ENCODE assay signal across 14 cellular contexts in genomic region chr5:150644496-150644895, GRCh38. TPM values are rescaled to one million over a fixed set of nuclear protein-coding genes. Genes with fewer than 3 reads are reported as not detected.
DNase-seq lines count a peak whose midpoint lies in the region; ATAC-seq, FAIRE-seq and TF ChIP-seq lines count a peak whose summit lies in the region.
"Had no signal": no experiment of that assay in that cellular context is flagged by ENCODE, and none has a peak within 500 bp of the region (broad histone marks: within the 10 kb centered on the region; RNA-seq: fewer than 3 reads in every experiment).

No MANE protein-coding gene starts in this region.

- TF ChIP-seq CTCF in pancreas (IDR thresholded peaks at IDR 0.05): no peak

- 22 to 23% methylated on average over 2 of the region's 2 CpGs for WGBS in pancreas, 2 donors

- H3K4me1 ChIP-seq in pancreas: peaks cover 26 to 51% (median 26%) of the 10 kb centered on the region in 3 donors

- no peak for FAIRE-seq in pancreas (lab: Jason Lieb, UNC)
- FAIRE-seq: endometrium, islet of Langerhans, small intestine had no signal

- H3K27me3 ChIP-seq in pancreas: no peaks in the 10 kb centered on the region
- H3K27me3 ChIP-seq: MG63 had no signal

- H3K4me3 ChIP-seq in pancreas: no peak overlapping the region
- H3K4me3 ChIP-seq: MG63 had no signal

- ATAC-seq in Right ventricle myocardium superior (ENCODE audit: poor library complexity) (peak; percentile 24), pancreas (peak in 3 of 4 donors; percentile 15 to 62 (median 57)), HG02852 (IDR thresholded peaks at IDR 0.05; ENCODE audit: unreplicated experiment) (no peak), HG02642 (IDR thresholded peaks at IDR 0.05; ENCODE audit: poor library complexity, unreplicated experiment) (no peak), GM18873 (IDR thresholded peaks at IDR 0.05; ENCODE audit: low FRiP score, unreplicated experiment) (no peak)
- ATAC-seq: stimulated activated effector memory CD8-positive, alpha-beta T cell treated with anti-CD3 and anti-CD28 coated beads, Interleukin-12 subunit alpha, Interleukin-12 subunit beta, amount 100 ng/mL, for 72 hours had no signal

- H3K27ac ChIP-seq in pancreas: peak overlapping the region in 3 of 4 donors; percentile 9 to 86 (median 39)

- intact Hi-C loops in Right ventricle myocardium superior (cut with DNase I): no loop called here
- intact Hi-C loops in pancreas (cut with DNase I): no loop called here

- DNase-seq in COR-L47 (lab: John Stamatoyannopoulos, UW): peak; percentile 10
- peak; percentile 74 for DNase-seq in RPMI8226
- peak; percentile 73 for DNase-seq in Right ventricle myocardium superior
- DNase-seq in pancreas: peak; percentile 68 to 85 (median 74)
- no peak for DNase-seq in NCI-H526 (lab: John Stamatoyannopoulos, UW)
- DNase-seq: activated naive CD4-positive, alpha-beta T cell treated with anti-CD3 and anti-CD28 coated beads for 36 hours; small intestine had no signal

- H3K36me3 ChIP-seq in pancreas: peaks cover 0 to 10% (median 0%) of the 10 kb centered on the region in 3 donors

- no peaks in the 10 kb centered on the region for H3K9me3 ChIP-seq in pancreas
- H3K9me3 ChIP-seq: MG63 had no signal

RNA-seq across cellular contexts. Expression of gene SYNPO, which starts 4.0 kb away (rescaled TPM):
- total RNA-seq in Right ventricle myocardium superior (645 TPM), pancreas (10 to 100 TPM; 23.3 to 68.3 (median 28.4) TPM)
- polyA plus RNA-seq in pancreas: 10 to 100 TPM; 28.8 TPM

RNA-seq across cellular contexts. Expression of gene MYOZ3, which starts 16.6 kb away (rescaled TPM):
- total RNA-seq in Right ventricle myocardium superior (4.0 TPM), pancreas (under 1 TPM in 5 of 6 donors, not detected in 1; 0.05 to 0.50 (median 0.31) TPM)
- under 1 TPM; 0.23 to 0.28 TPM for polyA plus RNA-seq in pancreas

RNA-seq across cellular contexts. Expression of gene RBM22, which starts 56.4 kb away (rescaled TPM):
- 26.9 TPM for total RNA-seq in Right ventricle myocardium superior
- 10 to 100 TPM; 14.8 to 25.9 (median 18.4) TPM for total RNA-seq in pancreas
- 10 to 100 TPM; 21.3 to 32.3 TPM for polyA plus RNA-seq in pancreas

Comparison
In these comparisons a context has a peak if more than half of its experiments do, and no peak if none do; other contexts are left out.
1. DNase-seq: peak in COR-L47 (single experiment), RPMI8226 (single experiment), Right ventricle myocardium superior (single experiment) and pancreas (6 of 6); none in NCI-H526 (0 of 2).
2. ATAC-seq: peak in Right ventricle myocardium superior (single experiment) and pancreas (3 of 4); none in HG02852 (single experiment), HG02642 (single experiment) and GM18873 (single experiment).